ENCODE assay signal across 8 cellular contexts in the genomic region with DNA sequence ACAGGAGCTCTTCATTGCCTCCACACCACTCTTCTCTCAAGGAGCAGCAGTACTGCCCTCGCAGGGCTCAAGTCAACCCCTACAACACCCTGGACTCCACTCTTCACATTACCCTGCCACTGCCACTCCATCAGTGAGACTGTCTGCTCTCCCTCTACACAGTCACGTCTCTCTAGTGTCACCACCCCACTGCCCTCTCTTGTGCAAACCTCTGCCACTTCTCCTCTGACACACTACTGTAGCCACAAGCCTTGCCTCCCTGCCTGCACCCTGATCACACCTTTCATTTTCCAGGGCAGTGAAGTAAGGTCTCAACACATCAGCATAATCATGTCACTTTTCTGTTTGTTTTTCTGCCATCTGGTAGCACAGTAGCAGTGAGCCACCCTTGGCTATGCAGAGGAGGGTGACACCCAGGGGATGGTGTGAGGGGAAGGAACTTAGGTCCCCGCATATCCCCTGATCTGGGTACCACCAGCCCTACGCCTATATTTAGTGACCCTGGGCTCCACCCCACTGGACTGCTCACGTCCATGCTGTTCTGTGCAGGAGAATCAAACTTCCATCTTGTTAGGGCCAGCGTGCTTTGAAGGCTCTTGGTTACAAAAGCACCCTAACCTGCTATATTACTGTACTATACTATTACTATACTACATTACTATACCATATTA. TPM values are rescaled to one million over a fixed set of nuclear protein-coding genes. Genes with fewer than 3 reads are reported as not detected.
A peak's percentile ranks its signal among the peaks of the same experiment; 100 is the strongest.
DNase-seq lines count a peak whose midpoint lies in the region; ATAC-seq and TF ChIP-seq lines count a peak whose summit lies in the region.

No MANE protein-coding gene starts in this region.

- ATAC-seq in HG03135 (IDR thresholded peaks at IDR 0.05; ENCODE audit: unreplicated experiment) (no peak), HG02884 (IDR thresholded peaks at IDR 0.05; ENCODE audit: unreplicated experiment) (no peak)

- peaks cover 31% of the 10 kb centered on the region for H3K4me1 Mint-ChIP-seq in nephron progenitor cell

- H3K27ac ChIP-seq in C4-2B (peak overlapping the region; percentile 94), Karpas-422 (ENCODE audit: low read length) (peak overlapping the region; percentile 72; the same call in 1 of the 2 replicates), breast epithelium (peak overlapping the region in 1 of 2 donors; percentile 92)

- H3K27me3 ChIP-seq in Karpas-422 (ENCODE audit: low read length) (no peaks in the 10 kb centered on the region), breast epithelium (no peaks in the 10 kb centered on the region)

- H3K4me3 ChIP-seq in Karpas-422 (ENCODE audit: low read length) (peak overlapping the region; percentile 99), breast epithelium (peak overlapping the region in 2 of 3 donors; percentile 65 to 80)

- H3K9me3 Mint-ChIP-seq in nephron progenitor cell = peaks cover 20% of the 10 kb centered on the region

- DNase-seq in Karpas-422 (peak; percentile 55), breast epithelium (ENCODE audit: low spot score in 2 of 2) (no peak), nephron progenitor cell (no peak), AG20443 (ENCODE audit: low spot score) (no peak), LoVo (ENCODE audit: low spot score) (no peak)

- no peaks in the 10 kb centered on the region for H4K20me1 ChIP-seq in Karpas-422 (ENCODE audit: insufficient read depth, low read depth, low read length)

- H3K9me2 ChIP-seq in Karpas-422 (replicated peaks; ENCODE audit: insufficient read depth, low read length) = no peaks in the 10 kb centered on the region

- H3K9ac ChIP-seq in Karpas-422 (ENCODE audit: low read length) = peak overlapping the region; percentile 98

- H3K36me3 Mint-ChIP-seq in nephron progenitor cell (ENCODE audit: low read depth) = peaks cover 31% of the 10 kb centered on the region

- peaks cover 31% of the 10 kb centered on the region for H3K79me2 ChIP-seq in Karpas-422 (ENCODE audit: low read length)

- no peak for TF ChIP-seq POLR2A in breast epithelium (IDR thresholded peaks at IDR 0.05)

- no peak overlapping the region for H2AFZ ChIP-seq in Karpas-422 (ENCODE audit: low read length)

- H3K4me2 ChIP-seq in Karpas-422 (ENCODE audit: low read depth, low read length, poor library complexity, severe bottlenecking) = peak overlapping the region; percentile 84

- peaks cover 10% of the 10 kb centered on the region for H3K27me3 Mint-ChIP-seq in nephron progenitor cell (ENCODE audit: low read depth, poor library complexity)

- H3K9me3 ChIP-seq in Karpas-422 (ENCODE audit: low read length) (no peaks in the 10 kb centered on the region), breast epithelium (no peaks in the 10 kb centered on the region)

- intact Hi-C loops in breast epithelium (cut with DNase I; ENCODE audit: low total_unique reads) = no loop called here

- H3K27ac Mint-ChIP-seq in nephron progenitor cell = peak overlapping the region; percentile 10

- H3K4me1 ChIP-seq in Karpas-422 (ENCODE audit: low read length) = peaks cover 21% of the 10 kb centered on the region
- H3K4me1 ChIP-seq in breast epithelium = peaks cover 0 to 4% of the 10 kb centered on the region in 2 donors

- H3K4me3 Mint-ChIP-seq in nephron progenitor cell = peak overlapping the region; percentile 95

- H3K36me3 ChIP-seq in Karpas-422 (ENCODE audit: insufficient read depth, low read length) = no peaks in the 10 kb centered on the region
- no peaks in the 10 kb centered on the region for H3K36me3 ChIP-seq in breast epithelium

- TF ChIP-seq CTCF in C4-2B (conservative IDR thresholded peaks at IDR 0.05) = no peak
- no peak for TF ChIP-seq CTCF in breast epithelium (IDR thresholded peaks at IDR 0.05)
- no peak for TF ChIP-seq CTCF in nephron progenitor cell (IDR thresholded peaks at IDR 0.05)

RNA-seq across cellular contexts. Expression of a gene that starts 1.6 kb away (rescaled TPM):
- 0.75 and 3.9 TPM in 2 replicates for total RNA-seq in Karpas-422 (2014; rRNA removed; shearing (Covaris generic); ENCODE audit: low replicate concordance)
- 1 to 10 TPM; 2.1 to 6.6 (median 2.9) TPM for total RNA-seq in breast epithelium

RNA-seq across cellular contexts. Expression of a gene that starts 27.1 kb away (rescaled TPM):
- total RNA-seq in Karpas-422 (2014; rRNA removed; shearing (Covaris generic); ENCODE audit: low replicate concordance) = 86.8 and 90.2 TPM in 2 replicates
- 10 to 100 TPM; 36.1 to 63.4 (median 43.5) TPM for total RNA-seq in breast epithelium
